9 cellular contexts compared by ENCODE assay signal in the genomic region with DNA sequence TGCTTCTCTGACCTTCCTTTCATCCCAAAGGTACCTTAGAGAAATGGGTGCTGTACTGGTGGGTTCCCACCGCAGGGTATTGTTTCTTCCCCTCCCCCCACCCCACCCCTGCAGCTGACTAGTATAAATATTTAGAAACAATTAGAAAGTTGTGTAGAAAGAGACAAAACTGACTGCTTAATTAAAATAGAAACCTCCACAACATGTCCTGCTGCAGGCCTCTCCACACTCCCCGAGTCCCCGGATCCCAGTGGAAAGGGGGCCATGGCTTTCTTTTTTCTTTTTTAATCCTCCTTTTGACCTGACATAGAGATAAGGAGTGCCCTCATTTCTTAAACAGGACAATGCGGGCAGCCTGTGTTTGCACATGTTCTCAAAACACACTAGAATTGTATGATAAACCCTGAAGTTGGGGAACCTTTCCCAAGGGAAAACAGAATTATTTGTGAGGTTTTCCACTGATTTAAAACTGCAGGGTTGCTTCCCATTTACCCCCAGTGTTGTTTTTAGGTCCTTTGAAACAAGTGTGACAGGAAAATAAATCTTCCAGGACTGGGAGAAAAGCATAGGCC. TPM values are rescaled to one million over a fixed set of nuclear protein-coding genes. Genes with fewer than 3 reads are reported as not detected.
DNase-seq lines count a peak whose midpoint lies in the region; ATAC-seq and TF ChIP-seq lines count a peak whose summit lies in the region.
"Had no signal": no experiment of that assay in that cellular context is flagged by ENCODE, and none has a peak within 500 bp of the region (broad histone marks: within the 10 kb centered on the region; RNA-seq: fewer than 3 reads in every experiment).

No MANE protein-coding gene starts in this region.

- no peak for TF ChIP-seq CTCF in natural killer cell (IDR thresholded peaks at IDR 0.05)

- H3K4me1 ChIP-seq in ectodermal cell (ENCODE audit: control insufficient read depth, insufficient read depth, low read length) (peaks cover 8% of the 10 kb centered on the region), urinary bladder (ENCODE audit: insufficient read depth) (no peaks in the 10 kb centered on the region)

- ATAC-seq in natural killer cell (no peak), HG03159 (IDR thresholded peaks at IDR 0.05; ENCODE audit: unreplicated experiment) (no peak), GM21576 (IDR thresholded peaks at IDR 0.05; ENCODE audit: unreplicated experiment) (no peak)

- H3K36me3 Mint-ChIP-seq in activated naive CD8-positive, alpha-beta T cell, result peaks cover 3% of the 10 kb centered on the region
- no peaks in the 10 kb centered on the region for H3K36me3 Mint-ChIP-seq in activated naive CD8-positive, alpha-beta T cell treated with anti-CD3 and anti-CD28 coated beads for 36 hours
- no peaks in the 10 kb centered on the region for H3K36me3 Mint-ChIP-seq in natural killer cell

- H3K27me3 ChIP-seq in ectodermal cell (ENCODE audit: control insufficient read depth, insufficient read depth, low read length, poor library complexity, severe bottlenecking), result peaks cover 4% of the 10 kb centered on the region

- H3K4me3 Mint-ChIP-seq in activated naive CD8-positive, alpha-beta T cell, result peak overlapping the region; percentile 47
- H3K4me3 Mint-ChIP-seq in activated naive CD8-positive, alpha-beta T cell treated with anti-CD3 and anti-CD28 coated beads for 36 hours, result no peak overlapping the region
- peak overlapping the region; percentile 77 for H3K4me3 Mint-ChIP-seq in natural killer cell

- H3K27ac ChIP-seq in ectodermal cell (ENCODE audit: insufficient read depth, low read depth, low read length, poor library complexity, severe bottlenecking) (no peak overlapping the region), urinary bladder (ENCODE audit: low read depth) (peak overlapping the region; percentile 62)

- H3K4me3 ChIP-seq in ectodermal cell (ENCODE audit: insufficient read depth, low read depth, low read length), result peak overlapping the region; percentile 62
- peak overlapping the region; percentile 98 for H3K4me3 ChIP-seq in urinary bladder (ENCODE audit: low read depth, low read length)

- no peaks in the 10 kb centered on the region for H3K9me3 ChIP-seq in ectodermal cell (ENCODE audit: control insufficient read depth, low read length)

- intact Hi-C loops in natural killer cell (cut with micrococcal nuclease), result no loop called here

- H3K36me3 ChIP-seq in ectodermal cell (ENCODE audit: control insufficient read depth, insufficient read depth, low read length), result peaks cover 7% of the 10 kb centered on the region
- no peaks in the 10 kb centered on the region for H3K36me3 ChIP-seq in urinary bladder (ENCODE audit: insufficient read depth)

- no peaks in the 10 kb centered on the region for H3K9me3 Mint-ChIP-seq in activated naive CD8-positive, alpha-beta T cell (ENCODE audit: low read depth)
- no peaks in the 10 kb centered on the region for H3K9me3 Mint-ChIP-seq in activated naive CD8-positive, alpha-beta T cell treated with anti-CD3 and anti-CD28 coated beads for 36 hours
- no peaks in the 10 kb centered on the region for H3K9me3 Mint-ChIP-seq in natural killer cell

- WGBS in ectodermal cell, 2 experiments, result 50 to 65% methylated on average over 3 of the region's 4 CpGs
- 37% methylated on average over 4 of the region's 4 CpGs for WGBS in urinary bladder

- no peak for DNase-seq in activated naive CD8-positive, alpha-beta T cell treated with anti-CD3 and anti-CD28 coated beads for 36 hours
- DNase-seq in natural killer cell, result no peak
- no peak for DNase-seq in NCI-H1930 (lab: John Stamatoyannopoulos, UW)
- DNase-seq: AML-193 had no signal

- H3K27me3 Mint-ChIP-seq in activated naive CD8-positive, alpha-beta T cell, result peaks cover 7% of the 10 kb centered on the region
- H3K27me3 Mint-ChIP-seq in activated naive CD8-positive, alpha-beta T cell treated with anti-CD3 and anti-CD28 coated beads for 36 hours, result peaks cover 22% of the 10 kb centered on the region
- peaks cover 13 to 32% of the 10 kb centered on the region in 2 donors for H3K27me3 Mint-ChIP-seq in natural killer cell (ENCODE audit: low read depth in 2 of 2)

- peaks cover 11% of the 10 kb centered on the region for H3K4me1 Mint-ChIP-seq in activated naive CD8-positive, alpha-beta T cell (ENCODE audit: low read depth)
- peaks cover 6% of the 10 kb centered on the region for H3K4me1 Mint-ChIP-seq in activated naive CD8-positive, alpha-beta T cell treated with anti-CD3 and anti-CD28 coated beads for 36 hours
- peaks cover 6 to 13% of the 10 kb centered on the region in 2 donors for H3K4me1 Mint-ChIP-seq in natural killer cell

- no peak overlapping the region for H3K27ac Mint-ChIP-seq in activated naive CD8-positive, alpha-beta T cell
- H3K27ac Mint-ChIP-seq in activated naive CD8-positive, alpha-beta T cell treated with anti-CD3 and anti-CD28 coated beads for 36 hours, result no peak overlapping the region
- no peak overlapping the region for H3K27ac Mint-ChIP-seq in natural killer cell

RNA-seq across cellular contexts. Expression of a gene that starts 1.7 kb away (rescaled TPM):
- total RNA-seq in activated naive CD8-positive, alpha-beta T cell treated with anti-CD3 and anti-CD28 coated beads for 36 hours, result 1 to 10 TPM; 1.0 to 1.3 TPM
- polyA plus RNA-seq in ectodermal cell (2013, experiment 1 of 4), result 43.9 TPM
- polyA plus RNA-seq in ectodermal cell (2013, experiment 2 of 4), result 55.8 TPM
- polyA plus RNA-seq in ectodermal cell (2013, experiment 3 of 4), result 43.1 TPM
- 43.3 TPM for polyA plus RNA-seq in ectodermal cell (2013, experiment 4 of 4)
- total RNA-seq in natural killer cell (1 to 10 TPM in 1 of 3 donors, under 1 TPM in 2; 0.33 to 1.6 (median 0.82) TPM), urinary bladder (40.4 TPM)
- 44.0 TPM for polyA plus RNA-seq in urinary bladder

Comparison
In these comparisons a context has a peak if more than half of its experiments do, and no peak if none do; other contexts are left out.
1. RNA of a gene that starts 1.7 kb away (total RNA-seq): 40.4 TPM in urinary bladder (single experiment); 1.0 to 1.3 TPM in activated naive CD8-positive, alpha-beta T cell treated with anti-CD3 and anti-CD28 coated beads for 36 hours and 0.33 to 1.6 TPM in natural killer cell; every median in the first group is over 10 times any median in the second.